ENCODE assay signal across 14 cellular contexts in the genomic region with DNA sequence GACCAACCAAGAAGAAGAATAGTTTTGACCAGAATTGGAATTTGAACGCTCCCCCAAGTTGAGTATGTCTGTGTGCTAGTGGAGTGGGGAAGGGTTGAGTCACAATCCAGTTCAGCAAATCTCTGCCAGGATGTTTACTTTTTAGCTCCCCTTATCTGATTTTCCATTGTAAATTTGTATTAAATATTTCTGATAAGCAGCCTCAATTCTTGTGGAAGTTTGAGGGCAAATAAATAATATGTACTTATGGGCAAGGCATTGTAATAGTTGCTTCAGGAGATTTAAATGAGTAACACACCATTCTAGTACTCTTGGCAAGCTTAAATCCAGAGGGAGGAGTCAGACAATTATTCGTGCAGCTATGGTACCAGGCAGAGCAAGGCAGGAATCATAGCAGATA. TPM values are rescaled to one million over a fixed set of nuclear protein-coding genes. Genes with fewer than 3 reads are reported as not detected.
DNase-seq lines count a peak whose midpoint lies in the region; ATAC-seq and TF ChIP-seq lines count a peak whose summit lies in the region.
"Had no signal": no experiment of that assay in that cellular context is flagged by ENCODE, and none has a peak within 500 bp of the region (broad histone marks: within the 10 kb centered on the region; RNA-seq: fewer than 3 reads in every experiment).

No MANE protein-coding gene starts in this region.

- no peaks in the 10 kb centered on the region for H3K36me3 ChIP-seq in Panc1 (ENCODE audit: control insufficient read depth, insufficient read depth, low read length)

- TSS peak; percentile 35 for BruUV-seq in Panc1 (replicated peaks; lab: Mats Ljungman, UMichigan)

- CTCF ChIA-PET in Panc1 (lab: Charles Lee), result no interaction called here

- ATAC-seq in Panc1, result peak; percentile 91
- ATAC-seq: K562 had no signal

- DNase-seq in DMS 273 treated with DMSO at 0.1 percent for 48 hours (lab: John Stamatoyannopoulos, UW), result peak; percentile 4
- DNase-seq in Panc1 (ENCODE audit: low read depth, low spot score), result no peak
- peak; percentile 33 for DNase-seq in epithelial cell of esophagus (ENCODE audit: low read depth)
- DNase-seq in lung microvascular endothelial cell (ENCODE audit: low read depth in 2 of 2), result peak; percentile 64 to 82
- no peak for DNase-seq in medulla oblongata (ENCODE audit: extremely low spot score)
- no peak for DNase-seq in amygdala (lab: John Stamatoyannopoulos, UW)
- no peak for DNase-seq in SW 1271 (lab: John Stamatoyannopoulos, UW)
- DNase-seq in NCI-H1417 (lab: John Stamatoyannopoulos, UW), result no peak
- DNase-seq: activated CD4-positive, alpha-beta T cell treated with anti-CD3 and anti-CD28 coated beads for 48 hours; activated naive CD4-positive, alpha-beta T cell treated with Interleukin-2 at 50 U/mL for 16 hours; AML-193; effector memory CD4-positive, alpha-beta T cell; NCI-H2171 had no signal

- in situ Hi-C loops in Panc1 (cut with HindIII; ENCODE audit: low pct_unique_long_range_greater_than_20kb, low sequenced_read_pairs), result no loop called here

- H3K4me3 ChIP-seq in Panc1 (ENCODE audit: low read depth in 2 of 2, low read length in 2 of 2) (no peak overlapping the region), epithelial cell of esophagus (ENCODE audit: low read length) (no peak overlapping the region)
- H3K4me3 ChIP-seq: K562 had no signal

- H3K27me3 ChIP-seq in Panc1 (ENCODE audit: control insufficient read depth, insufficient read depth, low read length), result no peaks in the 10 kb centered on the region

- no peaks in the 10 kb centered on the region for H3K9me3 ChIP-seq in Panc1 (ENCODE audit: control insufficient read depth, insufficient read depth, low read depth, low read length)

- POLR2A ChIA-PET in Panc1 (lab: Charles Lee), result interaction anchor here (0.6 kb wide), 1 partner anchor 15 kb away, joined by 3 read pairs; no protein-coding TSS in a partner anchor

- TF ChIP-seq CTCF in Panc1 (IDR thresholded peaks at IDR 0.05), result no peak
- no peak for TF ChIP-seq CTCF in epithelial cell of esophagus (IDR thresholded peaks at IDR 0.05; ENCODE audit: insufficient read depth, low read depth, low read length, missing control alignments)

- intact Hi-C loops in Panc1 (cut with micrococcal nuclease; ENCODE audit: unreplicated experiment), result no loop called here

- peaks cover 34% of the 10 kb centered on the region for H3K4me1 ChIP-seq in Panc1 (ENCODE audit: control insufficient read depth, insufficient read depth, low read length)

- no peak overlapping the region for H3K27ac ChIP-seq in Panc1 (ENCODE audit: low read length)

RNA-seq across cellular contexts. Expression of a gene that starts 14.4 kb away (rescaled TPM):
- total RNA-seq in Panc1 (2021; ENCODE audit: unreplicated experiment) (24.7 TPM), lung microvascular endothelial cell (36.0 and 77.6 TPM in 2 replicates)
- polyA plus RNA-seq in Panc1 (2012; ENCODE audit: insufficient read length), result 12.0 TPM

Comparison
In these comparisons a context has a peak if more than half of its experiments do, and no peak if none do; other contexts are left out.
1. DNase-seq: peak in DMS 273 treated with DMSO at 0.1 percent for 48 hours (single experiment), epithelial cell of esophagus (single experiment) and lung microvascular endothelial cell (2 of 2); none in Panc1 (single experiment), medulla oblongata (single experiment), amygdala (0 of 56), SW 1271 (0 of 2) and NCI-H1417 (0 of 3).